In genomic region chr17:64938290-64938689, GRCh38 we compare ENCODE assay signal across 7 cellular contexts.
"Had no signal": no experiment of that assay in that cellular context is flagged by ENCODE, and none has a peak within 500 bp of the region (broad histone marks: within the 10 kb centered on the region; RNA-seq: fewer than 3 reads in every experiment).

No MANE protein-coding gene starts in this region.

- H3K4me1 ChIP-seq: left lung, prostate gland, right lobe of liver, upper lobe of right lung had no signal

- H3K4me2 ChIP-seq: SK-N-SH had no signal

- H3K9me3 ChIP-seq: left lung, prostate gland, right lobe of liver, SK-N-SH, spleen, upper lobe of right lung had no signal

- H3K36me3 ChIP-seq: left lung, prostate gland, right lobe of liver, spleen, upper lobe of right lung had no signal

- H3K4me3 ChIP-seq: left lung, prostate gland, right lobe of liver, upper lobe of right lung had no signal

- H3K27me3 ChIP-seq: left lung, right lobe of liver, spleen, upper lobe of right lung had no signal

- H3K27ac ChIP-seq: left lung, prostate gland, right lobe of liver, spleen, upper lobe of right lung had no signal

- DNase-seq: foreskin melanocyte had no signal

- H3K9me2 ChIP-seq: SK-N-SH had no signal
